In the genomic region with DNA sequence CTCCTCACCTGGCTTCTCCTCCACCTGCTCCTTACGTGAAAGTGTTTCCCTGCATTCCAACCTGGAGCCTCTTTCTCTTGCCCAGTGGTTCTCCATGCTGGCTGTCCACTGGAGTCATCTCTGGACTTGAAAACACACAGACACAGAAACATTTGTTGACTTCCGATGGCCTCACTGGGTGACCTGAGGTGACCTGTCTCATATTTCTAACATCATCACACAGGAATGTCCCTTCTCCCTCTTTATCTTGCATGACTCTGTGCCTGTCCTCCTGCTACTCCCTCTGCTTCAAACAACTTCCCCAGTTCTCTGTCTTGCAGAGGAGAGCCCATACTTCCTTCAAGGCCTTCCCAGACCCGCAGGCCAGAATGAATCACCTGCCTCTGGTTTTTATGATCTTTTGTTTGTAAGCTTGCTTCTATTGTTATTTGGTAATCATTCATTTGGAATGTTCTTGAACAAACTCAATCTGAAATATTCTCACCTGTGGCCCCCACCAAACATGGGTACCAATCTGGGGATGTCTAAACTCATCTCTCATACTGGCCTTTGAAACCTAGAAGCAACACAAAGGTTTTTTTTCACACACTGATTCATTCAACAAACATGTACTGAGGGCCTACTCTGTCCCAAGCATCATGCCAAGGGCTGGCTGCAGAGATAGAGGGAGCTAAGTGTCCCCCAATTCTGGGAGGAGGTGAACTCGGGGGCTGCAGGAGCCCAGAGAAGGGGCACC, we compare ENCODE assay signal across 9 cellular contexts. TPM values are rescaled to one million over a fixed set of nuclear protein-coding genes. Genes with fewer than 3 reads are reported as not detected.
DNase-seq lines count a peak whose midpoint lies in the region; ATAC-seq and TF ChIP-seq lines count a peak whose summit lies in the region.
"Had no signal": no experiment of that assay in that cellular context is flagged by ENCODE, and none has a peak within 500 bp of the region (broad histone marks: within the 10 kb centered on the region; RNA-seq: fewer than 3 reads in every experiment).

No MANE protein-coding gene starts in this region.

- H3K36me3 ChIP-seq in Panc1 (ENCODE audit: control insufficient read depth, insufficient read depth, low read length), result no peaks in the 10 kb centered on the region
- H3K36me3 ChIP-seq in prostate gland, result no peaks in the 10 kb centered on the region

- POLR2A ChIA-PET in Panc1 (lab: Charles Lee), result no interaction called here

- peak overlapping the region in 4 of 6 donors; percentile 51 to 89 (median 75) for H3K27ac Mint-ChIP-seq in naive B cell

- TF ChIP-seq POLR2A in prostate gland (IDR thresholded peaks at IDR 0.05), result no peak

- no peaks in the 10 kb centered on the region for H3K9me3 ChIP-seq in Panc1 (ENCODE audit: control insufficient read depth, insufficient read depth, low read depth, low read length)
- no peaks in the 10 kb centered on the region for H3K9me3 ChIP-seq in prostate gland

- TF ChIP-seq CTCF in Panc1 (IDR thresholded peaks at IDR 0.05), result no peak
- TF ChIP-seq CTCF in prostate gland (IDR thresholded peaks at IDR 0.05), result no peak

- no TSS peak for BruUV-seq in Panc1 (replicated peaks; lab: Mats Ljungman, UMichigan)

- H3K27me3 ChIP-seq in Panc1 (ENCODE audit: control insufficient read depth, insufficient read depth, low read length), result no peaks in the 10 kb centered on the region
- no peaks in the 10 kb centered on the region for H3K27me3 ChIP-seq in prostate gland (replicated peaks; ENCODE audit: insufficient read depth)

- H3K27me3 Mint-ChIP-seq in naive B cell, result peaks cover 0 to 10% (median 0%) of the 10 kb centered on the region in 3 donors

- intact Hi-C loops in Panc1 (cut with micrococcal nuclease; ENCODE audit: unreplicated experiment), result no loop called here
- intact Hi-C loops in prostate gland (cut with DNase I), result no loop called here

- peak; percentile 91 for ATAC-seq in Panc1
- no peak for ATAC-seq in naive B cell (ENCODE audit: low read depth in 2 of 2)
- no peak for ATAC-seq in GM19455 (IDR thresholded peaks at IDR 0.05; ENCODE audit: unreplicated experiment)

- peaks cover 42 to 52% (median 50%) of the 10 kb centered on the region in 3 donors for H3K4me1 Mint-ChIP-seq in naive B cell

- peak overlapping the region in 2 of 8 donors; percentile 29 to 47 for H3K4me3 Mint-ChIP-seq in naive B cell

- no peaks in the 10 kb centered on the region for H3K36me3 Mint-ChIP-seq in naive B cell

- no peak overlapping the region for H3K4me3 ChIP-seq in Panc1 (ENCODE audit: low read depth in 2 of 2, low read length in 2 of 2)
- no peak overlapping the region for H3K4me3 ChIP-seq in prostate gland

- in situ Hi-C loops in Panc1 (cut with HindIII; ENCODE audit: low pct_unique_long_range_greater_than_20kb, low sequenced_read_pairs), result no loop called here

- no peak overlapping the region for H3K27ac ChIP-seq in Panc1 (ENCODE audit: low read length)
- H3K27ac ChIP-seq in prostate gland, result no peak overlapping the region

- peak; percentile 96 for DNase-seq in EH (ENCODE audit: low read depth)
- peak; percentile 68 for DNase-seq in Panc1 (ENCODE audit: low read depth, low spot score)
- peak; percentile 58 for DNase-seq in fibroblast of gingiva (ENCODE audit: low read depth)
- DNase-seq in naive B cell, result no peak
- no peak for DNase-seq in NCI-H2171 (lab: John Stamatoyannopoulos, UW)
- no peak for DNase-seq in prostate gland (ENCODE audit: low spot score)
- no peak for DNase-seq in NCI-H69 (lab: John Stamatoyannopoulos, UW)
- DNase-seq: NCI-H1436 had no signal

- H3K4me1 ChIP-seq in Panc1 (ENCODE audit: control insufficient read depth, insufficient read depth, low read length) (peaks cover 5% of the 10 kb centered on the region; the same call in 1 of the 2 replicates), prostate gland (replicated peaks) (no peaks in the 10 kb centered on the region)

- CTCF ChIA-PET in Panc1 (lab: Charles Lee), result no interaction called here

- no peaks in the 10 kb centered on the region for H3K9me3 Mint-ChIP-seq in naive B cell

- WGBS in prostate gland, result 67% methylated on average over 4 of the region's 4 CpGs

RNA-seq across cellular contexts. Expression of a gene that starts 9.7 kb away (rescaled TPM):
- total RNA-seq in Panc1 (2021; ENCODE audit: unreplicated experiment) (10.9 TPM), prostate gland (10 to 100 TPM in 1 of 2 donors, 1 to 10 TPM in 1; 8.8 to 41.6 TPM)
- 11.1 TPM for polyA plus RNA-seq in Panc1 (2012; ENCODE audit: insufficient read length)
- 10 to 100 TPM in 5 of 6 donors, 1 to 10 TPM in 1; 7.6 to 43.7 (median 24.5) TPM for polyA plus RNA-seq in naive B cell (ENCODE audit: low read depth in 6 of 6)

Comparison
In these comparisons a context has a peak if more than half of its experiments do, and no peak if none do; other contexts are left out.
1. DNase-seq: peak in EH (single experiment), Panc1 (single experiment) and fibroblast of gingiva (single experiment); none in naive B cell (single experiment), NCI-H2171 (single experiment), prostate gland (single experiment) and NCI-H69 (single experiment).